In the genomic region with DNA sequence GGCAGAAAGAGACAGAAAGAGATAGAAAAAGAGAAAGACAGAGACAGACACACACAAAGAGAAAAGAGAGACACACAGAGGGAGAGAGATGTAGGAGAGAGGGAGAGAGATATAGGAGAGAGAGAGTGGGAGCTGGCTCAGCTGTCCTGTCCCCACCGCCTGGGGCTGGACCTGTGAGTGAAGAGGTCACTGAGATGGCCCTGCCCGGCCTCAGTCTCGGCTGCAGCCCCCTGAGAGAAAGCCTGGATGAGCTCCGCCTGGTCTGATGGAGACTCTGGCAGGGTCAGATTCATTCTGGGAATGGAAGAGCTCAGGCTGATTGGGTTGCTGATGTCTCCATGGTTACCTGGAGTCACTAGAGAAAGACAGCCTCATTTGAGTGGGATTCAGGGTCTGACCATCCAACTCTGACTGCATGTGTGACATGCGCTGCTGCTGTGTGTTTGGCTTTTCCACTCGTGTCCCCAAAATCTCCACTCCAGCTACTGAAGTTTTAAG, we compare ENCODE assay signal across 14 cellular contexts. TPM values are rescaled to one million over a fixed set of nuclear protein-coding genes. Genes with fewer than 3 reads are reported as not detected.
DNase-seq lines count a peak whose midpoint lies in the region; ATAC-seq, FAIRE-seq and TF ChIP-seq lines count a peak whose summit lies in the region.
"Had no signal": no experiment of that assay in that cellular context is flagged by ENCODE, and none has a peak within 500 bp of the region (broad histone marks: within the 10 kb centered on the region; RNA-seq: fewer than 3 reads in every experiment).

No MANE protein-coding gene starts in this region.

- H3K9ac ChIP-seq in astrocyte (ENCODE audit: low read length) (no peak overlapping the region), H9 (ENCODE audit: extremely low read depth, insufficient read length, low read length) (no peak overlapping the region)

- H3K4me3 ChIP-seq in astrocyte (ENCODE audit: insufficient read depth, low read depth, low read length) = no peak overlapping the region
- H3K4me3 ChIP-seq: hepatocyte, SJSA1 had no signal

- no peak overlapping the region for H2BK5ac ChIP-seq in H9 (ENCODE audit: insufficient read length, low read length)

- H3K27me3 Mint-ChIP-seq in activated CD4-positive, alpha-beta T cell treated with anti-CD3 and anti-CD28 coated beads for 36 hours = no peaks in the 10 kb centered on the region
- peaks cover 5% of the 10 kb centered on the region for H3K27me3 Mint-ChIP-seq in IgD-negative memory B cell
- peaks cover 10% of the 10 kb centered on the region for H3K27me3 Mint-ChIP-seq in astrocyte (ENCODE audit: low read depth, unreplicated experiment)
- peaks cover 9% of the 10 kb centered on the region for H3K27me3 Mint-ChIP-seq in progenitor cell of endocrine pancreas
- H3K27me3 Mint-ChIP-seq in H9 (ENCODE audit: low read depth) = peaks cover 4% of the 10 kb centered on the region

- no peak overlapping the region for H2BK15ac ChIP-seq in H9 (ENCODE audit: low read depth, low read length)

- DNase-seq in activated CD4-positive, alpha-beta T cell treated with anti-CD3 and anti-CD28 coated beads for 36 hours = no peak
- DNase-seq in activated CD4-positive, alpha-beta T cell treated with anti-CD3 and anti-CD28 coated beads for 4 hours = no peak
- DNase-seq in astrocyte (ENCODE audit: low read depth) (no peak), progenitor cell of endocrine pancreas (ENCODE audit: low spot score, unreplicated experiment) (no peak), H9 (no peak)
- DNase-seq in stimulated activated CD8-positive, alpha-beta memory T cell treated with anti-CD3 and anti-CD28 coated beads, Interleukin-4, amount 100 ng/mL, for 48 hours = no peak
- DNase-seq: brain microvascular endothelial cell, DMS153, left cardiac atrium had no signal

- H2AK5ac ChIP-seq in H9 (ENCODE audit: insufficient read length, low read length) = no peak overlapping the region

- H4K20me1 ChIP-seq in astrocyte (ENCODE audit: insufficient read depth, low read length) = no peaks in the 10 kb centered on the region
- no peaks in the 10 kb centered on the region for H4K20me1 ChIP-seq in H9 (ENCODE audit: control insufficient read depth, insufficient read depth, insufficient read length)

- CTCF ChIA-PET in activated CD4-positive, alpha-beta T cell treated with anti-CD3 and anti-CD28 coated beads for 36 hours (lab: Charles Lee) = interaction anchor here (0.6 to 6.0 kb wide), 2 partner anchors 19 to 24 kb away, joined by 3 to 47 read pairs; no protein-coding TSS in a partner anchor

- H3K4me1 Mint-ChIP-seq in activated CD4-positive, alpha-beta T cell treated with anti-CD3 and anti-CD28 coated beads for 36 hours = peaks cover 94% of the 10 kb centered on the region
- peaks cover 35 to 45% (median 35%) of the 10 kb centered on the region in 3 donors for H3K4me1 Mint-ChIP-seq in IgD-negative memory B cell
- peaks cover 13% of the 10 kb centered on the region for H3K4me1 Mint-ChIP-seq in astrocyte (ENCODE audit: low read depth, unreplicated experiment)
- H3K4me1 Mint-ChIP-seq in progenitor cell of endocrine pancreas (ENCODE audit: low read depth) = peaks cover 10% of the 10 kb centered on the region
- H3K4me1 Mint-ChIP-seq in H9 = peaks cover 0 to 4% of the 10 kb centered on the region in 2 experiments; a peak in 2 of 4 replicates

- no peak overlapping the region for H3K18ac ChIP-seq in H9 (ENCODE audit: insufficient read length, low read depth, low read length)

- no peaks in the 10 kb centered on the region for H3K36me3 Mint-ChIP-seq in activated CD4-positive, alpha-beta T cell treated with anti-CD3 and anti-CD28 coated beads for 36 hours (ENCODE audit: low read depth)
- H3K36me3 Mint-ChIP-seq in IgD-negative memory B cell = no peaks in the 10 kb centered on the region
- H3K36me3 Mint-ChIP-seq in astrocyte (ENCODE audit: low read depth, unreplicated experiment) = no peaks in the 10 kb centered on the region
- no peaks in the 10 kb centered on the region for H3K36me3 Mint-ChIP-seq in progenitor cell of endocrine pancreas (ENCODE audit: insufficient read depth)
- no peaks in the 10 kb centered on the region; a peak in 1 of 7 replicates for H3K36me3 Mint-ChIP-seq in H9 (ENCODE audit: insufficient read depth in 1 of 3, low read depth in 3 of 3)

- ATAC-seq in activated CD4-positive, alpha-beta T cell treated with anti-CD3 and anti-CD28 coated beads for 36 hours = no peak
- no peak for ATAC-seq in HG02610 (IDR thresholded peaks at IDR 0.05; ENCODE audit: unreplicated experiment)
- ATAC-seq: left cardiac atrium had no signal

- H3K23ac ChIP-seq in H9 (ENCODE audit: insufficient read length, low read depth, low read length) = no peak overlapping the region

- H3K27ac Mint-ChIP-seq in activated CD4-positive, alpha-beta T cell treated with anti-CD3 and anti-CD28 coated beads for 36 hours = peak overlapping the region; percentile 97
- H3K27ac Mint-ChIP-seq in IgD-negative memory B cell = peak overlapping the region in 2 of 3 donors; percentile 65 to 67
- peak overlapping the region; percentile 83 for H3K27ac Mint-ChIP-seq in astrocyte (ENCODE audit: unreplicated experiment)
- H3K27ac Mint-ChIP-seq in progenitor cell of endocrine pancreas = peak overlapping the region; percentile 73
- no peak overlapping the region for H3K27ac Mint-ChIP-seq in H9

- H2BK120ac ChIP-seq in H9 (ENCODE audit: low read depth, low read length, poor library complexity, severe bottlenecking) = no peak overlapping the region

- no peaks in the 10 kb centered on the region for H3K4me1 ChIP-seq in astrocyte (ENCODE audit: insufficient read depth, low read length)
- H3K4me1 ChIP-seq in H9 (ENCODE audit: insufficient read depth, low read length) = no peaks in the 10 kb centered on the region
- H3K4me1 ChIP-seq: SJSA1 had no signal

- no CpG with 5 or more reads among the region's 6 CpGs for WGBS in H9 (ENCODE audit: extremely low coverage, insufficient read length, low lambda C conversion rate)

- H3K36me3 ChIP-seq in astrocyte (ENCODE audit: insufficient read depth, low read length) = no peaks in the 10 kb centered on the region
- H3K36me3 ChIP-seq: brain microvascular endothelial cell, SJSA1 had no signal

- H3K14ac ChIP-seq in H9 (ENCODE audit: insufficient read depth, low read length) = no peak overlapping the region

- H3K4me3 Mint-ChIP-seq in activated CD4-positive, alpha-beta T cell treated with anti-CD3 and anti-CD28 coated beads for 36 hours = no peak overlapping the region
- H3K4me3 Mint-ChIP-seq in IgD-negative memory B cell (peak overlapping the region in 1 of 4 donors; percentile 51), astrocyte (ENCODE audit: unreplicated experiment) (no peak overlapping the region), progenitor cell of endocrine pancreas (ENCODE audit: low read depth) (no peak overlapping the region), H9 (no peak overlapping the region)

- H3K9me3 ChIP-seq in astrocyte (ENCODE audit: insufficient read depth, low read depth, low read length) = no peaks in the 10 kb centered on the region
- no peaks in the 10 kb centered on the region for H3K9me3 ChIP-seq in H9 (ENCODE audit: control insufficient read depth, low read depth, low read length)
- H3K9me3 ChIP-seq: SJSA1 had no signal

- no peak for FAIRE-seq in astrocyte (lab: Jason Lieb, UNC)
- FAIRE-seq: urothelium cell line had no signal

- H4K8ac ChIP-seq in H9 (replicated peaks; ENCODE audit: insufficient read length, low read depth, low read length) = no peak overlapping the region

- H2AFZ ChIP-seq in astrocyte (ENCODE audit: low read depth, low read length) (no peak overlapping the region), H9 (ENCODE audit: low read length) (no peak overlapping the region)
- H2AFZ ChIP-seq: hepatocyte had no signal

- peaks cover 3% of the 10 kb centered on the region for H3K27me3 ChIP-seq in astrocyte (ENCODE audit: insufficient read depth, low read length)
- no peaks in the 10 kb centered on the region for H3K27me3 ChIP-seq in H9 (ENCODE audit: insufficient read depth, low read length)
- H3K27me3 ChIP-seq: brain microvascular endothelial cell, hepatocyte, SJSA1 had no signal

- peaks cover 2% of the 10 kb centered on the region for H3K23me2 ChIP-seq in H9 (ENCODE audit: insufficient read length, low read depth, low read length, poor library complexity, severe bottlenecking)

- no peak overlapping the region for H3K27ac ChIP-seq in astrocyte (ENCODE audit: low read depth, low read length)
- H3K27ac ChIP-seq in H9 (ENCODE audit: insufficient read length, low read depth, low read length) = no peak overlapping the region
- H3K27ac ChIP-seq: brain microvascular endothelial cell, SJSA1 had no signal

- no peak overlapping the region for H2BK20ac ChIP-seq in H9 (ENCODE audit: low read depth, low read length, poor library complexity, severe bottlenecking)

- TF ChIP-seq CTCF in astrocyte (IDR thresholded peaks at IDR 0.05; ENCODE audit: insufficient read depth, low read depth, low read length) (no peak), progenitor cell of endocrine pancreas (IDR thresholded peaks at IDR 0.05; ENCODE audit: unreplicated experiment) (no peak), H9 (conservative IDR thresholded peaks at IDR 0.05) (no peak)

- H4K5ac ChIP-seq in H9 (ENCODE audit: insufficient read length, low read depth, low read length) = no peak overlapping the region

- H3K4ac ChIP-seq in H9 (ENCODE audit: low read depth, low read length) = no peak overlapping the region

- H3K79me2 ChIP-seq in astrocyte (ENCODE audit: insufficient read depth, low read length) = no peaks in the 10 kb centered on the region
- H3K79me2 ChIP-seq in H9 (ENCODE audit: insufficient read depth, low read length) = no peaks in the 10 kb centered on the region
- H3K79me2 ChIP-seq: hepatocyte had no signal

- intact Hi-C loops in activated CD4-positive, alpha-beta T cell treated with anti-CD3 and anti-CD28 coated beads for 36 hours (cut with DNase I, micrococcal nuclease) = loop anchor here in 1 of 2 experiments (5.0 to 10.0 kb wide), 2 partner anchors 48 to 210 kb away; partner anchors contain the start of genes CKS2 and SECISBP2

- H3K9me3 Mint-ChIP-seq in activated CD4-positive, alpha-beta T cell treated with anti-CD3 and anti-CD28 coated beads for 36 hours (ENCODE audit: low read depth) = peaks cover 5% of the 10 kb centered on the region
- H3K9me3 Mint-ChIP-seq in IgD-negative memory B cell (peaks cover 0 to 3% (median 2%) of the 10 kb centered on the region in 3 donors), astrocyte (ENCODE audit: unreplicated experiment) (peaks cover 13% of the 10 kb centered on the region), progenitor cell of endocrine pancreas (ENCODE audit: low read depth) (no peaks in the 10 kb centered on the region), H9 (peaks cover 3 to 5% of the 10 kb centered on the region in 2 experiments; a peak in 3 of 5 replicates)

- no peak overlapping the region for H3T11ph ChIP-seq in H9 (ENCODE audit: low read length)

- no peak overlapping the region for H3K56ac ChIP-seq in H9 (ENCODE audit: insufficient read length, low read depth, low read length)

- H3K79me1 ChIP-seq in H9 (ENCODE audit: insufficient read depth, low read depth, low read length, poor library complexity, severe bottlenecking) = no peaks in the 10 kb centered on the region

- no peak overlapping the region for H2BK12ac ChIP-seq in H9 (ENCODE audit: insufficient read length, low read depth, low read length)

- POLR2A ChIA-PET in activated CD4-positive, alpha-beta T cell treated with anti-CD3 and anti-CD28 coated beads for 36 hours (lab: Charles Lee) = interaction anchor here (0.7 kb wide), 1 partner anchor 114 kb away, joined by 3 read pairs; no protein-coding TSS in a partner anchor

- H3K4me2 ChIP-seq in astrocyte (ENCODE audit: low read length) = no peak overlapping the region
- no peak overlapping the region for H3K4me2 ChIP-seq in H9 (ENCODE audit: insufficient read depth, insufficient read length, low read length)
- H3K4me2 ChIP-seq: hepatocyte had no signal

- H4K91ac ChIP-seq in H9 (ENCODE audit: insufficient read length, low read depth, low read length) = no peak overlapping the region

RNA-seq across cellular contexts. Expression of gene SEMA4D, which starts 27.0 kb away (rescaled TPM):
- 100 to 1,000 TPM; 215 to 226 TPM for total RNA-seq in activated CD4-positive, alpha-beta T cell treated with anti-CD3 and anti-CD28 coated beads for 36 hours
- 35.3 TPM for polyA plus RNA-seq in IgD-negative memory B cell
- total RNA-seq in astrocyte (4.8 and 6.2 TPM in 2 replicates), progenitor cell of endocrine pancreas (63.1 and 65.3 TPM in 2 replicates), H9 (2021) (41.8 and 47.2 TPM in 2 replicates)

Comparison
In these comparisons a context has a peak if more than half of its experiments do, and no peak if none do; other contexts are left out.
1. H3K27ac Mint-ChIP-seq: peak in activated CD4-positive, alpha-beta T cell treated with anti-CD3 and anti-CD28 coated beads for 36 hours (single experiment), IgD-negative memory B cell (2 of 3), astrocyte (single experiment) and progenitor cell of endocrine pancreas (single experiment); none in H9 (0 of 3).